Comparison of ENCODE assay signal across 24 cellular contexts in the genomic region with DNA sequence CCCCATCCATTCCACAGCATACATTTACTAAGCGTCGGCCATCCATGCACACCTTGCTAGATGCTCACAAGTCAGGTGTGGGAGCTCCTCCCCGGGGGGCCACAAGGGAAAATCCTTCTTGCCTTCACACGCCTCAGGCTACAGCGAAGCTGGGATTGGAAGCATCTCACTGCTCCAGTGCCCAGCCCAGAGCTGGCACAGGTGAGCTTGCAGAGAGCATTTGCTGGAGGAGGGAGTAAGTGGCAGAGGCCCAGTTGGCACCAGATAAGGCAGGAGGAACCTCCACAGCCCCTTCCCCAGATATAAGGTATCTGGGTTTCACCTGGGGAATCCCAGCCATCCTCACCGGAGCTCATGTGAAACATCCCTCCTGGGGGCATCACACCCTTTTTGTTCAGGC. TPM values are rescaled to one million over a fixed set of nuclear protein-coding genes. Genes with fewer than 3 reads are reported as not detected.
"Had no signal": no experiment of that assay in that cellular context is flagged by ENCODE, and none has a peak within 500 bp of the region (broad histone marks: within the 10 kb centered on the region; RNA-seq: fewer than 3 reads in every experiment).

No MANE protein-coding gene starts in this region.

- H3K36me3 ChIP-seq: heart left ventricle, left lung, ovary, spleen, tibial artery, upper lobe of right lung, vagina had no signal

- H3K27ac ChIP-seq: heart left ventricle, left lung, ovary, spleen, tibial artery, upper lobe of right lung, vagina had no signal

- H3K36me3 Mint-ChIP-seq: stimulated activated memory B cell treated with anti-CD40 and anti-IgM and Interleukin-4, amounts not matched to agents 10 μg/mL and 1 μg/mL and 100 μg/mL, for 72 hours had no signal

- H3K9me3 Mint-ChIP-seq: dendritic cell treated with granulocyte-macrophage colony-stimulating factor and Interleukin-4, amounts not matched to agents 40 ng/mL and 50 ng/mL, for 4 days; effector memory CD8-positive, alpha-beta T cell; naive thymus-derived CD4-positive, alpha-beta T cell; stimulated activated memory B cell treated with anti-CD40 and anti-IgM and Interleukin-4, amounts not matched to agents 10 μg/mL and 1 μg/mL and 100 μg/mL, for 72 hours; stimulated activated naive CD8-positive, alpha-beta T cell treated with anti-CD3 and anti-CD28 coated beads, Interleukin-15, Interleukin-2, amounts not matched to agents 100 ng/mL and 50 ng/mL, for 24 hours had no signal

- ATAC-seq: effector memory CD8-positive, alpha-beta T cell; heart left ventricle; left lung; naive thymus-derived CD4-positive, alpha-beta T cell; sciatic nerve; stimulated activated memory B cell treated with anti-CD40 and anti-IgM and Interleukin-4, amounts not matched to agents 10 μg/mL and 1 μg/mL and 100 μg/mL, for 72 hours; upper lobe of right lung had no signal

- H3K27ac Mint-ChIP-seq: dendritic cell treated with granulocyte-macrophage colony-stimulating factor and Interleukin-4, amounts not matched to agents 40 ng/mL and 50 ng/mL, for 4 days; effector memory CD8-positive, alpha-beta T cell; naive thymus-derived CD4-positive, alpha-beta T cell; stimulated activated memory B cell treated with anti-CD40 and anti-IgM and Interleukin-4, amounts not matched to agents 10 μg/mL and 1 μg/mL and 100 μg/mL, for 72 hours; stimulated activated naive CD8-positive, alpha-beta T cell treated with anti-CD3 and anti-CD28 coated beads, Interleukin-15, Interleukin-2, amounts not matched to agents 100 ng/mL and 50 ng/mL, for 24 hours had no signal

- DNase-seq: cerebellar nuclear complex; effector memory CD8-positive, alpha-beta T cell; erythroblast; heart left ventricle; hippocampal formation; left lung; naive thymus-derived CD4-positive, alpha-beta T cell; ovary; spleen; stimulated activated CD4-positive, alpha-beta T cell treated with anti-CD3 and anti-CD28 coated beads, Interleukin-15, amount 100 ng/mL, for 24 hours; stimulated activated CD4-positive, alpha-beta T cell treated with anti-CD3 and anti-CD28 coated beads, Interleukin-1b, Interleukin-23, amount 100 ng/mL, for 48 hours; stimulated activated CD4-positive, alpha-beta T cell treated with anti-CD3 and anti-CD28 coated beads, Interleukin-4, amount 100 ng/mL, for 24 hours; tibial artery; upper lobe of right lung had no signal

- H3K4me1 ChIP-seq: upper lobe of right lung had no signal

- H3K4me3 Mint-ChIP-seq: dendritic cell treated with granulocyte-macrophage colony-stimulating factor and Interleukin-4, amounts not matched to agents 40 ng/mL and 50 ng/mL, for 4 days; effector memory CD8-positive, alpha-beta T cell; naive thymus-derived CD4-positive, alpha-beta T cell; stimulated activated memory B cell treated with anti-CD40 and anti-IgM and Interleukin-4, amounts not matched to agents 10 μg/mL and 1 μg/mL and 100 μg/mL, for 72 hours; stimulated activated naive CD8-positive, alpha-beta T cell treated with anti-CD3 and anti-CD28 coated beads, Interleukin-15, Interleukin-2, amounts not matched to agents 100 ng/mL and 50 ng/mL, for 24 hours had no signal

- H3K4me3 ChIP-seq: heart left ventricle, left lung, lung, ovary, spleen, tibial artery, upper lobe of right lung, vagina had no signal

- H3K9me3 ChIP-seq: heart left ventricle, left lung, ovary, spleen, tibial artery, upper lobe of right lung, vagina had no signal

- FAIRE-seq: colon, frontal cortex, islet of Langerhans had no signal

- H3K27me3 ChIP-seq: vagina had no signal

RNA-seq across cellular contexts. Expression of a gene that starts 1.8 kb away (rescaled TPM):
- total RNA-seq: frontal cortex had no signal
- polyA plus RNA-seq: naive thymus-derived CD4-positive, alpha-beta T cell; neural cell had no signal
